Comparison of ENCODE assay signal across 9 cellular contexts in genomic region chr6:116876635-116877611, GRCh38. TPM values are rescaled to one million over a fixed set of nuclear protein-coding genes. Genes with fewer than 3 reads are reported as not detected.
DNase-seq lines count a peak whose midpoint lies in the region; ATAC-seq and TF ChIP-seq lines count a peak whose summit lies in the region.
"Had no signal": no experiment of that assay in that cellular context is flagged by ENCODE, and none has a peak within 500 bp of the region (broad histone marks: within the 10 kb centered on the region; RNA-seq: fewer than 3 reads in every experiment).

A gene with protein sequence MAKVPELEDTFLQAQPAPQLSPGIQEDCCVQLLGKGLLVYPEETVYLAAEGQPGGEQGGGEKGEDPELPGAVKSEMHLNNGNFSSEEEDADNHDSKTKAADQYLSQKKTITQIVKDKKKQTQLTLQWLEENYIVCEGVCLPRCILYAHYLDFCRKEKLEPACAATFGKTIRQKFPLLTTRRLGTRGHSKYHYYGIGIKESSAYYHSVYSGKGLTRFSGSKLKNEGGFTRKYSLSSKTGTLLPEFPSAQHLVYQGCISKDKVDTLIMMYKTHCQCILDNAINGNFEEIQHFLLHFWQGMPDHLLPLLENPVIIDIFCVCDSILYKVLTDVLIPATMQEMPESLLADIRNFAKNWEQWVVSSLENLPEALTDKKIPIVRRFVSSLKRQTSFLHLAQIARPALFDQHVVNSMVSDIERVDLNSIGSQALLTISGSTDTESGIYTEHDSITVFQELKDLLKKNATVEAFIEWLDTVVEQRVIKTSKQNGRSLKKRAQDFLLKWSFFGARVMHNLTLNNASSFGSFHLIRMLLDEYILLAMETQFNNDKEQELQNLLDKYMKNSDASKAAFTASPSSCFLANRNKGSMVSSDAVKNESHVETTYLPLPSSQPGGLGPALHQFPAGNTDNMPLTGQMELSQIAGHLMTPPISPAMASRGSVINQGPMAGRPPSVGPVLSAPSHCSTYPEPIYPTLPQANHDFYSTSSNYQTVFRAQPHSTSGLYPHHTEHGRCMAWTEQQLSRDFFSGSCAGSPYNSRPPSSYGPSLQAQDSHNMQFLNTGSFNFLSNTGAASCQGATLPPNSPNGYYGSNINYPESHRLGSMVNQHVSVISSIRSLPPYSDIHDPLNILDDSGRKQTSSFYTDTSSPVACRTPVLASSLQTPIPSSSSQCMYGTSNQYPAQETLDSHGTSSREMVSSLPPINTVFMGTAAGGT (plus strand): TSS chr6:116877242. CDS start chr6:116877276, 34 bp downstream.

- intact Hi-C loops in PC-9 (cut with micrococcal nuclease; ENCODE audit: unreplicated experiment) (no loop called here), heart left ventricle (cut with DNase I) (no loop called here)

- TF ChIP-seq POLR2A in heart left ventricle (IDR thresholded peaks at IDR 0.05): no peak

- CTCF ChIA-PET in PC-9 (lab: Charles Lee): no interaction called here

- DNase-seq in PC-9: peak in 1 of 2 experiments; percentile 44
- no peak for DNase-seq in heart left ventricle
- DNase-seq in retinal pigment epithelial cell (ENCODE audit: low read depth): no peak
- DNase-seq in cerebellum (ENCODE audit: low spot score): no peak
- DNase-seq in SW 1271 (lab: John Stamatoyannopoulos, UW): no peak
- no peak for DNase-seq in NCI-H524 (lab: John Stamatoyannopoulos, UW)
- DNase-seq in COR-L47 (lab: John Stamatoyannopoulos, UW): no peak

- H3K4me3 ChIP-seq in PC-9 (peak within 1 kb of the TSS; percentile 47), heart left ventricle (peak within 1 kb of the TSS in 10 of 12 donors; percentile 4 to 40 (median 22)), retinal pigment epithelial cell (ENCODE audit: low read length) (peak within 1 kb of the TSS; percentile 43)

- 0 to 3% (median 2%) methylated on average over 47 to 73 of the region's 73 CpGs for WGBS in heart left ventricle, 4 donors

- no peaks in the 10 kb centered on the region for H3K9me2 ChIP-seq in PC-9 (ENCODE audit: insufficient read depth)

- peak; percentile 49 for ATAC-seq in GM21786 (IDR thresholded peaks at IDR 0.05; ENCODE audit: unreplicated experiment)
- peak in 1 of 4 donors; percentile 33 for ATAC-seq in heart left ventricle

- no peaks in the 10 kb centered on the region for H3K9me3 ChIP-seq in PC-9 (ENCODE audit: insufficient read depth, low read depth)
- H3K9me3 ChIP-seq in heart left ventricle: peaks cover 0 to 7% (median 0%) of the 10 kb centered on the region in 12 donors

- H4K20me1 ChIP-seq in PC-9 (ENCODE audit: insufficient read depth): no peaks in the 10 kb centered on the region

- H3F3A ChIP-seq in PC-9 (ENCODE audit: insufficient read depth, low read depth): no peaks in the 10 kb centered on the region

- POLR2A ChIA-PET in PC-9 (lab: Charles Lee; ENCODE audit: unreplicated experiment): no interaction called here

- H3K4me2 ChIP-seq in PC-9: peak within 1 kb of the TSS; percentile 72

- H3K36me3 ChIP-seq in PC-9 (ENCODE audit: low read depth) (no peaks in the 10 kb centered on the region), heart left ventricle (no peaks in the 10 kb centered on the region)

- BruUV-seq in PC-9 (replicated peaks; lab: Mats Ljungman, UMichigan): no TSS peak

- H3K27me3 ChIP-seq in PC-9 (ENCODE audit: insufficient read depth, low read depth): peaks cover 34% of the 10 kb centered on the region
- H3K27me3 ChIP-seq in heart left ventricle: peaks cover 17 to 62% (median 33%) of the 10 kb centered on the region in 9 donors

- no peak for TF ChIP-seq CTCF in PC-9 (conservative IDR thresholded peaks at IDR 0.05)
- no peak for TF ChIP-seq CTCF in heart left ventricle (IDR thresholded peaks at IDR 0.05)
- TF ChIP-seq CTCF in retinal pigment epithelial cell (conservative IDR thresholded peaks at IDR 0.05; ENCODE audit: low read depth, low read length): no peak

- H3K27ac ChIP-seq in PC-9 (no peak within 1 kb of the TSS), heart left ventricle (no peak within 1 kb of the TSS)

- H3K4me1 ChIP-seq in PC-9 (replicated peaks; ENCODE audit: insufficient read depth) (no peaks in the 10 kb centered on the region), heart left ventricle (peaks cover 0 to 12% (median 1%) of the 10 kb centered on the region in 12 donors)

- H3K79me2 ChIP-seq in PC-9 (ENCODE audit: low read depth): no peaks in the 10 kb centered on the region

- H2AFZ ChIP-seq in PC-9: peak within 1 kb of the TSS; percentile 67; the same call in 1 of the 2 replicates

RNA-seq across cellular contexts. Expression of the gene that starts here (rescaled TPM):
- total RNA-seq in PC-9 (2021) (not detected in 2 replicates), heart left ventricle (not detected), cerebellum (not detected)
- polyA plus RNA-seq in heart left ventricle: not detected
- total RNA-seq: myocyte had no signal
